ENCODE assay signal across 8 cellular contexts in genomic region chr19:39126312-39126561, GRCh38. TPM values are rescaled to one million over a fixed set of nuclear protein-coding genes. Genes with fewer than 3 reads are reported as not detected.
DNase-seq lines count a peak whose midpoint lies in the region; ATAC-seq and TF ChIP-seq lines count a peak whose summit lies in the region.

No MANE protein-coding gene starts in this region.

- intact Hi-C loops in activated T-helper 1 cell treated with anti-CD3 and anti-CD28 coated beads, Interleukin-12 subunit alpha, Interleukin-12 subunit beta, Interleukin-2, Interleukin-4 antibody, amounts not matched to agents 30 ng/mL and 10 ng/mL and 1 ng/mL, durations not matched to agents 14 hours and 24 hours and 36 hours (cut with micrococcal nuclease): loop anchor here (10.0 kb wide), 1 partner anchor 549 kb away; no protein-coding TSS in a partner anchor

- no peaks in the 10 kb centered on the region for H3K36me3 ChIP-seq in iPS-18a (ENCODE audit: control insufficient read depth, low read depth, low read length)

- peak overlapping the region; percentile 72 for H3K9ac ChIP-seq in iPS-18a (ENCODE audit: low read length)

- no peak for ATAC-seq in stimulated activated effector memory CD8-positive, alpha-beta T cell treated with anti-CD3 and anti-CD28 coated beads, Interleukin-12 subunit alpha, Interleukin-12 subunit beta, amount 100 ng/mL, for 72 hours
- ATAC-seq in foreskin keratinocyte: no peak
- ATAC-seq in GM21390 (IDR thresholded peaks at IDR 0.05; ENCODE audit: unreplicated experiment): no peak

- no peak for DNase-seq in HFF-Myc (ENCODE audit: extremely low read depth, low read depth)
- no peak for DNase-seq in activated T-helper 1 cell treated with anti-CD3 and anti-CD28 coated beads, Interleukin-12 subunit alpha, Interleukin-12 subunit beta, Interleukin-2, Interleukin-4 antibody, amounts not matched to agents 30 ng/mL and 10 ng/mL and 1 ng/mL, durations not matched to agents 14 hours and 24 hours and 36 hours (ENCODE audit: low spot score)
- no peak for DNase-seq in stimulated activated effector memory CD8-positive, alpha-beta T cell treated with anti-CD3 and anti-CD28 coated beads, Interleukin-12 subunit alpha, Interleukin-12 subunit beta, amount 100 ng/mL, for 72 hours (ENCODE audit: low spot score in 2 of 2)
- DNase-seq in foreskin keratinocyte: no peak
- no peak for DNase-seq in NCI-H146 (lab: John Stamatoyannopoulos, UW)
- DNase-seq in Ammon's horn (ENCODE audit: low spot score): no peak

- H3K36me3 Mint-ChIP-seq in activated T-helper 1 cell treated with anti-CD3 and anti-CD28 coated beads, Interleukin-12 subunit alpha, Interleukin-12 subunit beta, Interleukin-2, Interleukin-4 antibody, amounts not matched to agents 30 ng/mL and 10 ng/mL and 1 ng/mL, durations not matched to agents 14 hours and 24 hours and 36 hours (ENCODE audit: low read depth): peaks cover 1% of the 10 kb centered on the region
- H3K36me3 Mint-ChIP-seq in stimulated activated effector memory CD8-positive, alpha-beta T cell treated with anti-CD3 and anti-CD28 coated beads, Interleukin-12 subunit alpha, Interleukin-12 subunit beta, amount 100 ng/mL, for 72 hours: peaks cover 9% of the 10 kb centered on the region

- no peaks in the 10 kb centered on the region for H3K9me3 Mint-ChIP-seq in activated T-helper 1 cell treated with anti-CD3 and anti-CD28 coated beads, Interleukin-12 subunit alpha, Interleukin-12 subunit beta, Interleukin-2, Interleukin-4 antibody, amounts not matched to agents 30 ng/mL and 10 ng/mL and 1 ng/mL, durations not matched to agents 14 hours and 24 hours and 36 hours
- H3K9me3 Mint-ChIP-seq in stimulated activated effector memory CD8-positive, alpha-beta T cell treated with anti-CD3 and anti-CD28 coated beads, Interleukin-12 subunit alpha, Interleukin-12 subunit beta, amount 100 ng/mL, for 72 hours: no peaks in the 10 kb centered on the region

- peak overlapping the region; percentile 99 for H3K4me3 Mint-ChIP-seq in activated T-helper 1 cell treated with anti-CD3 and anti-CD28 coated beads, Interleukin-12 subunit alpha, Interleukin-12 subunit beta, Interleukin-2, Interleukin-4 antibody, amounts not matched to agents 30 ng/mL and 10 ng/mL and 1 ng/mL, durations not matched to agents 14 hours and 24 hours and 36 hours
- H3K4me3 Mint-ChIP-seq in stimulated activated effector memory CD8-positive, alpha-beta T cell treated with anti-CD3 and anti-CD28 coated beads, Interleukin-12 subunit alpha, Interleukin-12 subunit beta, amount 100 ng/mL, for 72 hours: peak overlapping the region; percentile 92

- H3K27ac ChIP-seq in iPS-18a (ENCODE audit: low read length) (no peak overlapping the region), foreskin keratinocyte (no peak overlapping the region)

- TF ChIP-seq CTCF in HFF-Myc (IDR thresholded peaks at IDR 0.05; ENCODE audit: low read depth, low read length, missing control alignments): no peak
- TF ChIP-seq CTCF in foreskin keratinocyte (conservative IDR thresholded peaks at IDR 0.05): no peak

- peaks cover 6% of the 10 kb centered on the region for H3K27me3 Mint-ChIP-seq in activated T-helper 1 cell treated with anti-CD3 and anti-CD28 coated beads, Interleukin-12 subunit alpha, Interleukin-12 subunit beta, Interleukin-2, Interleukin-4 antibody, amounts not matched to agents 30 ng/mL and 10 ng/mL and 1 ng/mL, durations not matched to agents 14 hours and 24 hours and 36 hours (ENCODE audit: insufficient read depth)

- H3K4me1 Mint-ChIP-seq in activated T-helper 1 cell treated with anti-CD3 and anti-CD28 coated beads, Interleukin-12 subunit alpha, Interleukin-12 subunit beta, Interleukin-2, Interleukin-4 antibody, amounts not matched to agents 30 ng/mL and 10 ng/mL and 1 ng/mL, durations not matched to agents 14 hours and 24 hours and 36 hours (ENCODE audit: low read depth): peaks cover 45% of the 10 kb centered on the region
- peaks cover 68% of the 10 kb centered on the region for H3K4me1 Mint-ChIP-seq in stimulated activated effector memory CD8-positive, alpha-beta T cell treated with anti-CD3 and anti-CD28 coated beads, Interleukin-12 subunit alpha, Interleukin-12 subunit beta, amount 100 ng/mL, for 72 hours

- peak overlapping the region; percentile 99 for H3K27ac Mint-ChIP-seq in activated T-helper 1 cell treated with anti-CD3 and anti-CD28 coated beads, Interleukin-12 subunit alpha, Interleukin-12 subunit beta, Interleukin-2, Interleukin-4 antibody, amounts not matched to agents 30 ng/mL and 10 ng/mL and 1 ng/mL, durations not matched to agents 14 hours and 24 hours and 36 hours
- peak overlapping the region; percentile 98 for H3K27ac Mint-ChIP-seq in stimulated activated effector memory CD8-positive, alpha-beta T cell treated with anti-CD3 and anti-CD28 coated beads, Interleukin-12 subunit alpha, Interleukin-12 subunit beta, amount 100 ng/mL, for 72 hours

- H3K4me3 ChIP-seq in HFF-Myc (replicated peaks; ENCODE audit: low read depth, low read length): peak overlapping the region; percentile 87
- peak overlapping the region; percentile 85 for H3K4me3 ChIP-seq in iPS-18a (ENCODE audit: low read length)

- H3K4me1 ChIP-seq in iPS-18a (ENCODE audit: control insufficient read depth, low read depth, low read length) (peaks cover 8% of the 10 kb centered on the region), foreskin keratinocyte (no peaks in the 10 kb centered on the region)

- no peaks in the 10 kb centered on the region for H3K27me3 ChIP-seq in iPS-18a (ENCODE audit: control insufficient read depth, insufficient read depth, low read length)
- H3K27me3 ChIP-seq in foreskin keratinocyte: no peaks in the 10 kb centered on the region

- H3K9me3 ChIP-seq in iPS-18a (ENCODE audit: control insufficient read depth, low read depth, low read length): no peaks in the 10 kb centered on the region

RNA-seq across cellular contexts. Expression of gene PAK4, which starts 0.7 kb away (rescaled TPM):
- 18.5 and 19.9 TPM in 2 replicates for total RNA-seq in activated T-helper 1 cell treated with anti-CD3 and anti-CD28 coated beads, Interleukin-12 subunit alpha, Interleukin-12 subunit beta, Interleukin-2, Interleukin-4 antibody, amounts not matched to agents 30 ng/mL and 10 ng/mL and 1 ng/mL, durations not matched to agents 14 hours and 24 hours and 36 hours
- 28.6 TPM in 2 replicates for total RNA-seq in foreskin keratinocyte
- polyA plus RNA-seq in foreskin keratinocyte: 33.2 and 35.5 TPM in 2 replicates

RNA-seq across cellular contexts. Expression of gene ACP7, which starts 42.1 kb away (rescaled TPM):
- total RNA-seq in activated T-helper 1 cell treated with anti-CD3 and anti-CD28 coated beads, Interleukin-12 subunit alpha, Interleukin-12 subunit beta, Interleukin-2, Interleukin-4 antibody, amounts not matched to agents 30 ng/mL and 10 ng/mL and 1 ng/mL, durations not matched to agents 14 hours and 24 hours and 36 hours: 0.10 TPM in 1 of 2 replicates, not detected in the other
- 0.92 and 1.5 TPM in 2 replicates for total RNA-seq in foreskin keratinocyte
- 0.81 and 0.97 TPM in 2 replicates for polyA plus RNA-seq in foreskin keratinocyte
